25 cellular contexts compared by ENCODE assay signal in the genomic region with DNA sequence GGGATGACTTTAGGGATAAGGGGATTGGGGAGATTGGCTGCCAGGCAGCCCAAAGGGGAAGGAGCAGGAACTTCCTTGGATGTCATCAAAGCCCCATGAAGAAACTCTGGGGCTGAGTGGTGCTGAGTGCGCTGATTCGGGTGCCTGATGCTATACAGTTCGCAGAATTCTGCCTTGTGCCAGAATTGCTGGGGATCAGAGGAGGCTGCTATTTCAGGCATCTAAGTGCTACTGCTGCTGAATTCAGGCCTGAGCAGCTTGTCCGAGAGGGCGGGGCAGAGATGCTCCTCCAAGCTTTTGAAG.
DNase-seq lines count a peak whose midpoint lies in the region; ATAC-seq, FAIRE-seq and TF ChIP-seq lines count a peak whose summit lies in the region.
"Had no signal": no experiment of that assay in that cellular context is flagged by ENCODE, and none has a peak within 500 bp of the region (broad histone marks: within the 10 kb centered on the region; RNA-seq: fewer than 3 reads in every experiment).

No MANE protein-coding gene starts in this region.

- peak; percentile 66 for DNase-seq in G401 (ENCODE audit: low spot score)
- DNase-seq in WERI-Rb-1, result peak; percentile 78
- DNase-seq in hepatocyte (ENCODE audit: low spot score), result no peak
- no peak for DNase-seq in trophoblast cell
- DNase-seq in tibial artery, result no peak
- no peak for DNase-seq in body of pancreas
- DNase-seq in frontal cortex (ENCODE audit: low spot score in 2 of 2), result no peak
- DNase-seq: activated CD8-positive, alpha-beta memory T cell treated with anti-CD3 and anti-CD28 coated beads for 24 hours; activated T-cell treated with anti-CD3 and anti-CD28 coated beads, Interleukin-2, amount 50 U/mL, for 4 hours; AML-193; colonic mucosa; COR-L47; lower lobe of right lung; naive B cell; NCI-H1105 treated with DMSO at 0.1 percent for 48 hours; NCI-H2081; NCI-H510A; psoas muscle; stimulated activated CD4-positive, alpha-beta T cell treated with anti-CD3 and anti-CD28 coated beads, Interleukin-4, amount 100 ng/mL, for 4 hours; stimulated activated naive CD8-positive, alpha-beta T cell treated with anti-CD3 and anti-CD28 coated beads, Interleukin-15, amount 100 ng/mL, for 72 hours; T-helper 9 cell; upper lobe of left lung had no signal

- FAIRE-seq in frontal cortex (lab: Jason Lieb, UNC), result no peak
- FAIRE-seq: astrocyte had no signal

- H3K4me1 ChIP-seq in hepatocyte (ENCODE audit: insufficient read depth), result peaks cover 47% of the 10 kb centered on the region
- H3K4me1 ChIP-seq in trophoblast cell (ENCODE audit: control insufficient read depth in 1 of 2, insufficient read depth in 2 of 2, low read length in 2 of 2), result peaks cover 28 to 34% of the 10 kb centered on the region in 2 experiments
- H3K4me1 ChIP-seq in tibial artery, result peaks cover 0 to 8% (median 0%) of the 10 kb centered on the region in 4 donors
- peaks cover 8% of the 10 kb centered on the region for H3K4me1 ChIP-seq in body of pancreas
- H3K4me1 ChIP-seq: colonic mucosa had no signal

- H3K23ac ChIP-seq in trophoblast cell (ENCODE audit: low read length), result no peak overlapping the region

- H3K4me2 ChIP-seq in hepatocyte, result no peak overlapping the region
- H3K4me2 ChIP-seq in trophoblast cell (ENCODE audit: low read length), result no peak overlapping the region

- H4K20me1 ChIP-seq in hepatocyte (ENCODE audit: insufficient read depth, poor library complexity, severe bottlenecking), result no peaks in the 10 kb centered on the region

- TF ChIP-seq POLR2A in body of pancreas (IDR thresholded peaks at IDR 0.05), result no peak

- no peak overlapping the region for H4K12ac ChIP-seq in trophoblast cell (ENCODE audit: low read depth, low read length)

- no peaks in the 10 kb centered on the region for H3K9me2 ChIP-seq in hepatocyte (replicated peaks; ENCODE audit: insufficient read depth)

- H3K79me2 ChIP-seq in hepatocyte (peaks cover 53% of the 10 kb centered on the region), trophoblast cell (ENCODE audit: control insufficient read depth, insufficient read depth, low read length, poor library complexity) (no peaks in the 10 kb centered on the region)

- peak overlapping the region; percentile 17 for H3K18ac ChIP-seq in trophoblast cell (ENCODE audit: low read length)

- H4K91ac ChIP-seq in trophoblast cell (ENCODE audit: low read depth, low read length), result no peak overlapping the region

- no peak overlapping the region for H2BK120ac ChIP-seq in trophoblast cell (ENCODE audit: insufficient read depth, low read length, poor library complexity)

- TF ChIP-seq CTCF in WERI-Rb-1 (IDR thresholded peaks at IDR 0.05; ENCODE audit: low read depth, low read length) (no peak), hepatocyte (IDR thresholded peaks at IDR 0.05; ENCODE audit: poor library complexity) (no peak), tibial artery (IDR thresholded peaks at IDR 0.05) (no peak), body of pancreas (IDR thresholded peaks at IDR 0.05) (no peak)

- WGBS in hepatocyte (ENCODE audit: low lambda C conversion rate, missing lambda C conversion rate), result 90% methylated on average over 5 of the region's 5 CpGs
- WGBS in trophoblast cell (ENCODE audit: extremely low coverage, insufficient coverage, insufficient read length), result no CpG with 5 or more reads among the region's 5 CpGs
- WGBS in body of pancreas, 2 donors, result 85 to 98% methylated on average over 5 of the region's 5 CpGs

- H3K14ac ChIP-seq in trophoblast cell (ENCODE audit: low read length), result no peak overlapping the region

- H3K36me3 ChIP-seq in WERI-Rb-1 (no peaks in the 10 kb centered on the region), hepatocyte (replicated peaks; ENCODE audit: insufficient read depth, low read depth) (no peaks in the 10 kb centered on the region), trophoblast cell (ENCODE audit: control insufficient read depth in 1 of 2, insufficient read depth in 2 of 2, low read length in 2 of 2) (no peaks in the 10 kb centered on the region), tibial artery (no peaks in the 10 kb centered on the region), body of pancreas (replicated peaks in 1 of 2; ENCODE audit: insufficient read depth in 1 of 2, low read depth in 2 of 2) (no peaks in the 10 kb centered on the region)
- H3K36me3 ChIP-seq: colonic mucosa, lower lobe of right lung, upper lobe of left lung had no signal

- peak overlapping the region; percentile 15 for H4K8ac ChIP-seq in trophoblast cell (ENCODE audit: low read depth, low read length)

- H3K79me1 ChIP-seq in trophoblast cell (ENCODE audit: low read length), result peaks cover 19% of the 10 kb centered on the region

- no peak overlapping the region for H2AK5ac ChIP-seq in trophoblast cell (ENCODE audit: low read length)

- H3K27me3 ChIP-seq in WERI-Rb-1 (ENCODE audit: insufficient read depth, low read depth, severe bottlenecking) (no peaks in the 10 kb centered on the region), hepatocyte (no peaks in the 10 kb centered on the region), trophoblast cell (ENCODE audit: insufficient read depth, low read length) (no peaks in the 10 kb centered on the region), tibial artery (no peaks in the 10 kb centered on the region), body of pancreas (no peaks in the 10 kb centered on the region)
- H3K27me3 ChIP-seq: colonic mucosa, upper lobe of left lung had no signal

- in situ Hi-C loops in G401 (cut with HindIII; ENCODE audit: low sequenced_read_pairs), result no loop called here

- no peak overlapping the region for H2BK12ac ChIP-seq in trophoblast cell (ENCODE audit: low read length)

- no peak overlapping the region for H3K9ac ChIP-seq in trophoblast cell (ENCODE audit: low read length)

- H3K4ac ChIP-seq in trophoblast cell (ENCODE audit: low read depth, low read length), result no peak overlapping the region

- no peak overlapping the region for H3K4me3 ChIP-seq in WERI-Rb-1 (ENCODE audit: low read depth, low read length)
- no peak overlapping the region for H3K4me3 ChIP-seq in hepatocyte
- no peak overlapping the region for H3K4me3 ChIP-seq in trophoblast cell (ENCODE audit: low read depth, low read length)
- no peak overlapping the region for H3K4me3 ChIP-seq in tibial artery
- no peak overlapping the region for H3K4me3 ChIP-seq in body of pancreas
- H3K4me3 ChIP-seq: colonic mucosa, lower lobe of right lung, psoas muscle, upper lobe of left lung had no signal

- H2AFZ ChIP-seq in hepatocyte (no peak overlapping the region), trophoblast cell (ENCODE audit: insufficient read depth, low read length, poor library complexity) (no peak overlapping the region)

- peak overlapping the region; percentile 0 for H2BK5ac ChIP-seq in trophoblast cell (ENCODE audit: low read depth, low read length, poor library complexity)

- H3K27ac ChIP-seq in WERI-Rb-1 (peak overlapping the region; percentile 98), hepatocyte (peak overlapping the region; percentile 84), trophoblast cell (ENCODE audit: low read depth, low read length) (peak overlapping the region; percentile 91), tibial artery (no peak overlapping the region), body of pancreas (no peak overlapping the region)
- H3K27ac ChIP-seq: colonic mucosa, lower lobe of right lung, psoas muscle, RWPE1, upper lobe of left lung had no signal

- H3K9me3 ChIP-seq in WERI-Rb-1 (ENCODE audit: severe bottlenecking) (no peaks in the 10 kb centered on the region), hepatocyte (ENCODE audit: low read depth) (no peaks in the 10 kb centered on the region), trophoblast cell (ENCODE audit: insufficient read depth, low read depth, low read length) (no peaks in the 10 kb centered on the region), tibial artery (no peaks in the 10 kb centered on the region), body of pancreas (no peaks in the 10 kb centered on the region)
- H3K9me3 ChIP-seq: colonic mucosa, lower lobe of right lung, psoas muscle, upper lobe of left lung had no signal

- intact Hi-C loops in tibial artery (cut with DNase I; ENCODE audit: low total_unique reads) (no loop called here), body of pancreas (cut with DNase I) (no loop called here)

- no peak for ATAC-seq in body of pancreas
- ATAC-seq: activated CD4-positive, CD25-positive, alpha-beta regulatory T cell treated with anti-CD3 and anti-CD28 coated beads, Interleukin-2, amount 50 U/mL, for 24 hours; activated T-cell treated with anti-CD3 and anti-CD28 coated beads, Interleukin-2, amount 50 U/mL, for 4 hours; lower lobe of right lung; psoas muscle; stimulated activated naive CD8-positive, alpha-beta T cell treated with anti-CD3 and anti-CD28 coated beads, Interleukin-15, amount 100 ng/mL, for 72 hours had no signal

Comparison
In these comparisons a context has a peak if more than half of its experiments do, and no peak if none do; other contexts are left out.
1. DNase-seq: peak in G401 (single experiment) and WERI-Rb-1 (single experiment); none in hepatocyte (single experiment), trophoblast cell (0 of 2), tibial artery (0 of 2), body of pancreas (0 of 4) and frontal cortex (0 of 2).
2. H3K27ac ChIP-seq: peak in WERI-Rb-1 (single experiment), hepatocyte (single experiment) and trophoblast cell (single experiment); none in tibial artery (0 of 2) and body of pancreas (0 of 4).